Comparison of ENCODE assay signal across 17 cellular contexts in the genomic region with DNA sequence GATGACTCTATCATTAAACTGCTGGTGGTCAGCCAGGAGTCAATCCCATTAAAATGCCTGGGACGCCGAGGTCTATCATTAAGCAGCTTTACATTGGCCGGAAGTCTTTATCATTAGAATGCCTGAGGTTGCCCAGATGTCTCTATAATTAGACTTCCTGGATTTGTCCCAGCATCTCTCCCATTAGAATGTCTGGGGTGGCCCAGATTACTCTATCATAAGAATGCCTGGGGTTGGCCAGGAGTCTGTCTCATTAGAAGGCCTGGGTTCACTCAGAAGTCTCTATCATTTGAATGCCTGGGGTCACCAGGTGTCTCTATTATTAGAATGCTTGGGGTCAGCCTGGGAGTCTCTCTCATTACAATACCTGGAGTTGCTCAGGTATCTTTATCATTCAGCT.
DNase-seq lines count a peak whose midpoint lies in the region; ATAC-seq and TF ChIP-seq lines count a peak whose summit lies in the region.
"Had no signal": no experiment of that assay in that cellular context is flagged by ENCODE, and none has a peak within 500 bp of the region (broad histone marks: within the 10 kb centered on the region; RNA-seq: fewer than 3 reads in every experiment).

No MANE protein-coding gene starts in this region.

- ATAC-seq in heart left ventricle (peak; percentile 61 to 78 (median 68)), HG02938 (IDR thresholded peaks at IDR 0.05; ENCODE audit: unreplicated experiment) (no peak)
- ATAC-seq: CD8-positive, alpha-beta T cell had no signal

- no peaks in the 10 kb centered on the region for H3K27me3 ChIP-seq in heart left ventricle
- no peaks in the 10 kb centered on the region for H3K27me3 ChIP-seq in right atrium auricular region
- H3K27me3 ChIP-seq: BLaER1 had no signal

- H3K9me3 ChIP-seq in heart left ventricle (peaks cover 0 to 58% (median 0%) of the 10 kb centered on the region in 12 donors), right atrium auricular region (no peaks in the 10 kb centered on the region)
- H3K9me3 ChIP-seq: Caco-2 had no signal

- peak; percentile 54 for DNase-seq in NCI-H82 (lab: John Stamatoyannopoulos, UW)
- no peak for DNase-seq in NCI-H82 treated with DMSO at 0.1 percent for 48 hours (lab: John Stamatoyannopoulos, UW; ENCODE audit: unreplicated experiment)
- DNase-seq in heart left ventricle, result no peak
- DNase-seq in right atrium auricular region (ENCODE audit: low spot score), result no peak
- peak; percentile 24 for DNase-seq in coronary artery (ENCODE audit: low spot score)
- DNase-seq: Caco-2; CD4-positive, CD25-positive, alpha-beta regulatory T cell; CD8-positive, alpha-beta T cell; DMS153; DND-41; GOT3; HFFc6 had no signal

- H3K4me1 ChIP-seq in heart left ventricle, result peaks cover 0 to 15% (median 0%) of the 10 kb centered on the region in 12 donors
- H3K4me1 ChIP-seq in right atrium auricular region, result no peaks in the 10 kb centered on the region
- H3K4me1 ChIP-seq: BLaER1, Caco-2, HAP-1 had no signal

- intact Hi-C loops in heart left ventricle (cut with DNase I), result loop anchor here in 1 of 10 donors (5.0 kb wide), 1 partner anchor 51 kb away; no protein-coding TSS in a partner anchor

- H3K36me3 ChIP-seq in heart left ventricle (no peaks in the 10 kb centered on the region), right atrium auricular region (no peaks in the 10 kb centered on the region)
- H3K36me3 ChIP-seq: BLaER1, HAP-1 had no signal

- no peak for TF ChIP-seq CTCF in heart left ventricle (IDR thresholded peaks at IDR 0.05)
- TF ChIP-seq CTCF in right atrium auricular region (IDR thresholded peaks at IDR 0.05), result no peak
- no peak for TF ChIP-seq CTCF in coronary artery (IDR thresholded peaks at IDR 0.05)

- no peak overlapping the region for H3K4me3 ChIP-seq in heart left ventricle
- no peak overlapping the region for H3K4me3 ChIP-seq in right atrium auricular region
- no peak overlapping the region for H3K4me3 ChIP-seq in coronary artery
- H3K4me3 ChIP-seq: BLaER1, HAP-1 had no signal

- TF ChIP-seq POLR2A in heart left ventricle (IDR thresholded peaks at IDR 0.05), result no peak

- 19 to 75% (median 64%) methylated on average over 3 of the region's 3 CpGs for WGBS in heart left ventricle, 4 donors

- H3K27ac ChIP-seq in heart left ventricle, result no peak overlapping the region
- no peak overlapping the region for H3K27ac ChIP-seq in right atrium auricular region
- no peak overlapping the region for H3K27ac ChIP-seq in coronary artery
- H3K27ac ChIP-seq: 22Rv1, BLaER1, C4-2B had no signal

Comparison
In these comparisons a context has a peak if more than half of its experiments do, and no peak if none do; other contexts are left out.
1. DNase-seq: peak in NCI-H82 (single experiment) and coronary artery (single experiment); none in NCI-H82 treated with DMSO at 0.1 percent for 48 hours (single experiment), heart left ventricle (0 of 5) and right atrium auricular region (single experiment).